In the genomic region with DNA sequence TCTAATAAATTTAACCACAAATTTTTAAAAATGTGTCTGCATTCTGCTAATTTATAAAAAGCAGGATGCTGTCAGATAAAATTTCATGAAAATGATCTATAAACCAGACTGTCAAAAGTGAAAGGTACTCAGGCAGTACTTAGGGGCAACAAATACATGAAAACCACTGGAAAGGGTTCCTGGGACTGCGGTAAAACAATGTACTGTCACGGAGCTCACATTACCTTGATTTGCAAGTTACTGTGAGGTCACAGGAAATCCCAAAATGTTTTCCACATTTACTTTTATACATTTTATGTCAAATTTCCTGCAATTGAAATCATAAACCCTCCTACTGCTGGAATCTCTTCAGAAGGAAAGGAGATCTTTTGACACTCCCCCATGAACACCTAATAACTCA, we compare ENCODE assay signal across 10 cellular contexts. TPM values are rescaled to one million over a fixed set of nuclear protein-coding genes. Genes with fewer than 3 reads are reported as not detected.
"Had no signal": no experiment of that assay in that cellular context is flagged by ENCODE, and none has a peak within 500 bp of the region (broad histone marks: within the 10 kb centered on the region; RNA-seq: fewer than 3 reads in every experiment).

No MANE protein-coding gene starts in this region.

- H3K4me1 ChIP-seq: HAP-1 had no signal

- H3K9me3 ChIP-seq: HAP-1 had no signal

- H3K36me3 ChIP-seq: HAP-1 had no signal

- H3K27ac ChIP-seq: GM23248, HL-60 had no signal

- H2AFZ ChIP-seq: GM23248 had no signal

- H3K4me3 ChIP-seq: GM23248, HAP-1 had no signal

- H3K4me3 Mint-ChIP-seq: HFFc6, IgD-negative memory B cell had no signal

- FAIRE-seq: HepG2 had no signal

- H3K9ac ChIP-seq: GM23248 had no signal

- H3K27me3 Mint-ChIP-seq: IgD-negative memory B cell had no signal

- H3K9me3 Mint-ChIP-seq: HFFc6, IgD-negative memory B cell had no signal

- DNase-seq: GM23248, GOT3, H7, HFFc6 had no signal

- H3K4me1 Mint-ChIP-seq: IgD-negative memory B cell had no signal

- H3K27ac Mint-ChIP-seq: HFFc6, IgD-negative memory B cell had no signal

- ATAC-seq: HCT116, HepG2 had no signal

RNA-seq across cellular contexts. Expression of a gene that starts 45.3 kb away (rescaled TPM):
- total RNA-seq: HepG2, HFFc6, HT1080 had no signal
- polyA plus RNA-seq: HepG2 had no signal
